24 cellular contexts compared by ENCODE assay signal in the genomic region with DNA sequence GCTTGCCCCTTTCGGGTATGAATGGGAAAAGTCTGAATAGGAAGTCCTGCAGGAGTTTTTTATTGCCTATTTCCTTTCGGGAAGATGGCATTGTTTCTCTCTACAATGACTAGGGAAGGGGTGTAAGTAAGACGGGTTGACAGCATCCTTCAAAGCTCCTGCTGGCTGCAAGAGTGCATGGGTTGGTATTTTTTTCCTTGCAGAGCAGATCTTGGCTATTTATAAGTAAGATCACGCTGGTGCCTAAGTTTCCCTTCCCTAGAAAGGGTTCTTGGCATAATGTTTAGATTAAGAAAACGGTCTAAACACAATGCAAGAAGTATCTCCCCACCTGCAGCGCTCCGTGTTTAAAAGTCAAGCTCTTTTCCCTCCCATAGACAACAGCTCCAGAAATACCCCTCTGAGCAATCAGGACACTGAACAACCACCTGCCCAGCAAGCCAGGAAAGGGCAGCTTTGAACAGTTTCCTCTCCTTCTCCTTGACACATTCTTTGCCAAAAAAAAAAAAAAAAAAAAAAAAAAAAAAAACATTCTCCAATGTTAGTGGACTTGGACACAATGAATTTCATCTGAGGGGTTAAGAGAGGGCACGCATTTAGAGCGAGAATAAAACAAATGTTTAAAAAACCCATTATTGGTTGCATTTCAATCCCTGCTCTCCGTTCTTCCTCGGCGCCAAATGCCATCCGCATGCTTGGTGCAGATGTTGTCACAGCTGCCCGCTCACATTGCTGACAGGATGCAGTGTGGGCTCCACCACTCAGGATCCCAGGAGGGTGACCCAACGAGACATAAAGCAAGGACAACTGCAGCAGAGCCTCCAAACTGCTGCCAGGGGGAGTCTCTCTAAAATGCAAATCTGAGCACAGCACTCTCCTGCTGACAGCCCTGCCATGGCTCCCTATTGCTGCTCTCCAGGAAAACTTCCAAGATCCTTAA.
DNase-seq lines count a peak whose midpoint lies in the region; ATAC-seq and TF ChIP-seq lines count a peak whose summit lies in the region.
"Had no signal": no experiment of that assay in that cellular context is flagged by ENCODE, and none has a peak within 500 bp of the region (broad histone marks: within the 10 kb centered on the region; RNA-seq: fewer than 3 reads in every experiment).

No MANE protein-coding gene starts in this region.

- no peaks in the 10 kb centered on the region for H3K9me3 Mint-ChIP-seq in GM23338
- H3K9me3 Mint-ChIP-seq: CD8-positive, alpha-beta T cell had no signal

- H3K4me3 ChIP-seq in A673 (ENCODE audit: low read depth, low read length, poor library complexity, severe bottlenecking) (no peak overlapping the region), GM23338 (no peak overlapping the region), right atrium auricular region (no peak overlapping the region), uterus (no peak overlapping the region)
- H3K4me3 ChIP-seq: GM12878, MG63 had no signal

- no peaks in the 10 kb centered on the region for H3K27me3 Mint-ChIP-seq in GM23338 (ENCODE audit: insufficient read depth, low read depth, poor library complexity)

- H3K36me3 Mint-ChIP-seq in GM23338 (ENCODE audit: low read depth), result no peaks in the 10 kb centered on the region
- H3K36me3 Mint-ChIP-seq: CD8-positive, alpha-beta T cell had no signal

- no peak for TF ChIP-seq POLR2A in uterus (IDR thresholded peaks at IDR 0.05)

- H3K27ac Mint-ChIP-seq in GM23338, result no peak overlapping the region
- H3K27ac Mint-ChIP-seq: CD8-positive, alpha-beta T cell had no signal

- H3K4me1 ChIP-seq in A673 (ENCODE audit: insufficient read depth, low read length, poor library complexity, severe bottlenecking), result peaks cover 71% of the 10 kb centered on the region
- peaks cover 14% of the 10 kb centered on the region for H3K4me1 ChIP-seq in GM23338 (ENCODE audit: insufficient read depth)
- H3K4me1 ChIP-seq in right atrium auricular region, result no peaks in the 10 kb centered on the region
- H3K4me1 ChIP-seq in uterus, result no peaks in the 10 kb centered on the region
- H3K4me1 ChIP-seq: Caco-2 had no signal

- H3K9me2 ChIP-seq in GM23338 (ENCODE audit: insufficient read depth), result no peaks in the 10 kb centered on the region

- POLR2A ChIA-PET in A673 (lab: Charles Lee; ENCODE audit: low non-redundant PET), result no interaction called here

- H3K36me3 ChIP-seq in A673 (ENCODE audit: insufficient read depth, low read length, poor library complexity, severe bottlenecking) (no peaks in the 10 kb centered on the region), GM23338 (ENCODE audit: insufficient read depth) (no peaks in the 10 kb centered on the region), right atrium auricular region (no peaks in the 10 kb centered on the region), uterus (no peaks in the 10 kb centered on the region)
- H3K36me3 ChIP-seq: MG63 had no signal

- H3K9me3 ChIP-seq in A673 (ENCODE audit: low read depth, low read length, poor library complexity, severe bottlenecking) (no peaks in the 10 kb centered on the region), right atrium auricular region (no peaks in the 10 kb centered on the region), uterus (no peaks in the 10 kb centered on the region)
- H3K9me3 ChIP-seq: Caco-2, MG63 had no signal

- ATAC-seq in GM23338 (no peak; the same call in 2 of the 3 replicates), HG02870 (IDR thresholded peaks at IDR 0.05; ENCODE audit: unreplicated experiment) (no peak), GM21515 (IDR thresholded peaks at IDR 0.05; ENCODE audit: unreplicated experiment) (no peak)
- ATAC-seq: CD8-positive, alpha-beta T cell; GM12878 had no signal

- H3K79me2 ChIP-seq in GM23338 (replicated peaks; ENCODE audit: insufficient read depth), result no peaks in the 10 kb centered on the region

- CTCF ChIA-PET in A673 (lab: Charles Lee), result interaction anchor here (0.6 to 0.9 kb wide), 3 partner anchors 23 to 289 kb away, joined by 7 to 11 read pairs (median 7); no protein-coding TSS in a partner anchor

- no peak overlapping the region for H3K4me3 Mint-ChIP-seq in GM23338
- H3K4me3 Mint-ChIP-seq: CD8-positive, alpha-beta T cell had no signal

- no peaks in the 10 kb centered on the region for H3F3A ChIP-seq in GM23338 (replicated peaks; ENCODE audit: low read depth)

- peak overlapping the region; percentile 11 for H3K4me2 ChIP-seq in GM23338

- BruUV-seq in A673 (replicated peaks; lab: Mats Ljungman, UMichigan), result no TSS peak

- 0 out of 2 replicates have a peak overlapping the region, but pooled peaks have one; percentile 2 for H2AFZ ChIP-seq in GM23338

- H3K27ac ChIP-seq in A673 (ENCODE audit: low read depth, low read length, poor library complexity, severe bottlenecking) (peak overlapping the region; percentile 71), GM23338 (ENCODE audit: low read depth) (no peak overlapping the region), right atrium auricular region (no peak overlapping the region), uterus (no peak overlapping the region)
- H3K27ac ChIP-seq: RWPE1 had no signal

- DNase-seq in A673 (ENCODE audit: low spot score) (peak; percentile 84), GM23338 (ENCODE audit: low spot score) (no peak), dermis blood vessel endothelial cell (peak; percentile 79), lung microvascular endothelial cell (ENCODE audit: low read depth in 2 of 2) (peak; percentile 17 to 23), right atrium auricular region (ENCODE audit: low spot score) (no peak), uterus (no peak)
- DNase-seq: 8988T, C1 segment of cervical spinal cord, Caco-2, EL, GDM1, GOT3, KBM-7, MG63, NCI-H1105 treated with DMSO at 0.1 percent for 48 hours, NCI-H146, NCI-H2029, NCI-H526 treated with DMSO at 0.1 percent for 48 hours, SHP77 had no signal

- TF ChIP-seq CTCF in A673 (conservative IDR thresholded peaks at IDR 0.05; ENCODE audit: low read depth, low read length), result no peak
- no peak for TF ChIP-seq CTCF in GM23338 (conservative IDR thresholded peaks at IDR 0.05; ENCODE audit: low read depth in 2 of 2)
- no peak for TF ChIP-seq CTCF in right atrium auricular region (IDR thresholded peaks at IDR 0.05)
- TF ChIP-seq CTCF in uterus (IDR thresholded peaks at IDR 0.05), result no peak

- intact Hi-C loops in A673 (cut with micrococcal nuclease; ENCODE audit: unreplicated experiment) (loop anchor here (10.0 kb wide), 2 partner anchors 425 to 815 kb away; a partner anchor contains a TSS), uterus (cut with DNase I; ENCODE audit: low total_unique reads) (no loop called here)

- H3K27me3 ChIP-seq in A673 (replicated peaks; ENCODE audit: insufficient read depth, low read depth, low read length, poor library complexity) (no peaks in the 10 kb centered on the region), GM23338 (ENCODE audit: insufficient read depth) (no peaks in the 10 kb centered on the region), right atrium auricular region (no peaks in the 10 kb centered on the region), uterus (no peaks in the 10 kb centered on the region)
- H3K27me3 ChIP-seq: MG63 had no signal

- no peaks in the 10 kb centered on the region for H4K20me1 ChIP-seq in GM23338 (replicated peaks; ENCODE audit: insufficient read depth)

- peaks cover 35% of the 10 kb centered on the region for H3K4me1 Mint-ChIP-seq in GM23338

TF ChIP-seq in GM23338, 12 proteins besides CTCF, POLR2A, EP300 and RAD21 (continues in another document):
- TF ChIP-seq, protein P1, sequence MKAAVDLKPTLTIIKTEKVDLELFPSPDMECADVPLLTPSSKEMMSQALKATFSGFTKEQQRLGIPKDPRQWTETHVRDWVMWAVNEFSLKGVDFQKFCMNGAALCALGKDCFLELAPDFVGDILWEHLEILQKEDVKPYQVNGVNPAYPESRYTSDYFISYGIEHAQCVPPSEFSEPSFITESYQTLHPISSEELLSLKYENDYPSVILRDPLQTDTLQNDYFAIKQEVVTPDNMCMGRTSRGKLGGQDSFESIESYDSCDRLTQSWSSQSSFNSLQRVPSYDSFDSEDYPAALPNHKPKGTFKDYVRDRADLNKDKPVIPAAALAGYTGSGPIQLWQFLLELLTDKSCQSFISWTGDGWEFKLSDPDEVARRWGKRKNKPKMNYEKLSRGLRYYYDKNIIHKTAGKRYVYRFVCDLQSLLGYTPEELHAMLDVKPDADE (IDR thresholded peaks at IDR 0.05), result no peak
- TF ChIP-seq POLR2AphosphoS5 (IDR thresholded peaks at IDR 0.05; ENCODE audit: low read depth) (no peak), ZNF114 (CRISPR knock-in tag; IDR thresholded peaks at IDR 0.05) (no peak)

Comparison
In these comparisons a context has a peak if more than half of its experiments do, and no peak if none do; other contexts are left out.
1. DNase-seq: peak in A673 (single experiment), dermis blood vessel endothelial cell (single experiment) and lung microvascular endothelial cell (2 of 2); none in GM23338 (single experiment), right atrium auricular region (single experiment) and uterus (0 of 2).